ENCODE assay signal across 25 cellular contexts in genomic region chr3:183819831-183820230, GRCh38. TPM values are rescaled to one million over a fixed set of nuclear protein-coding genes. Genes with fewer than 3 reads are reported as not detected.
DNase-seq lines count a peak whose midpoint lies in the region; ATAC-seq, FAIRE-seq and TF ChIP-seq lines count a peak whose summit lies in the region.
"Had no signal": no experiment of that assay in that cellular context is flagged by ENCODE, and none has a peak within 500 bp of the region (broad histone marks: within the 10 kb centered on the region; RNA-seq: fewer than 3 reads in every experiment).

No MANE protein-coding gene starts in this region.

- peak; percentile 20 for DNase-seq in activated T-cell treated with anti-CD3 and anti-CD28 coated beads, Interleukin-2, amount 50 U/mL, for 24 hours
- DNase-seq in activated T-cell treated with anti-CD3 and anti-CD28 coated beads, Interleukin-2, amount 50 U/mL, for 72 hours = no peak
- DNase-seq in substantia nigra (lab: John Stamatoyannopoulos, UW) (peak in 2 of 49 donors; percentile 19 to 49), smooth muscle cell (lab: John Stamatoyannopoulos, UW; ENCODE audit: unreplicated experiment) (no peak), NCI-H187 (lab: John Stamatoyannopoulos, UW) (no peak), HepG2 (ENCODE audit: low spot score) (no peak)
- DNase-seq: Calu3; CD8-positive, alpha-beta memory T cell; DMS53; EL; Karpas-422; MV-4-11; NCI-H1694; NCI-H2081 treated with DMSO at 0.1 percent for 48 hours; NCI-H446; NCI-H526; OCI-M1 had no signal

- H3K4me3 ChIP-seq in smooth muscle cell = no peak overlapping the region
- H3K4me3 ChIP-seq in HepG2 (replicated peaks in 1 of 3; ENCODE audit: insufficient read depth in 1 of 3, low read depth in 2 of 3, low read length in 3 of 3) = no peak overlapping the region
- H3K4me3 ChIP-seq: HAP-1 had no signal

- POLR2A ChIA-PET in HepG2 (lab: Yijun Ruan, JAX) = no interaction called here

- H2AFZ ChIP-seq in smooth muscle cell (ENCODE audit: low read depth) = no peak overlapping the region
- no peak overlapping the region for H2AFZ ChIP-seq in HepG2 (ENCODE audit: low read length)

- TF ChIP-seq EP300 in HepG2 (IDR thresholded peaks at IDR 0.05; ENCODE audit: low read depth in 2 of 2, low read length in 2 of 2) = no peak
- TF ChIP-seq EP300 in HepG2 (CRISPR knock-in tag; IDR thresholded peaks at IDR 0.05; ENCODE audit: borderline replicate concordance) = no peak

- no peak for ATAC-seq in activated T-cell treated with anti-CD3 and anti-CD28 coated beads, Interleukin-2, amount 50 U/mL, for 72 hours (replicated peaks in 1 of 2)
- ATAC-seq in esophagus mucosa (peak; percentile 32), HepG2 (no peak)
- ATAC-seq: Right ventricle myocardium inferior had no signal

- TF ChIP-seq RAD21 in HepG2 (CRISPR knock-in tag; IDR thresholded peaks at IDR 0.05) = no peak

- no peaks in the 10 kb centered on the region for H3K79me2 ChIP-seq in smooth muscle cell (ENCODE audit: low read depth)
- no peaks in the 10 kb centered on the region for H3K79me2 ChIP-seq in HepG2 (ENCODE audit: insufficient read depth, low read length)

- no peaks in the 10 kb centered on the region for H3F3A ChIP-seq in smooth muscle cell (ENCODE audit: low read depth)

- H3K27ac Mint-ChIP-seq in activated T-cell treated with anti-CD3 and anti-CD28 coated beads, Interleukin-2, amount 50 U/mL, for 24 hours = no peak overlapping the region
- no peak overlapping the region for H3K27ac Mint-ChIP-seq in activated T-cell treated with anti-CD3 and anti-CD28 coated beads, Interleukin-2, amount 50 U/mL, for 72 hours
- H3K27ac Mint-ChIP-seq: CD8-positive, alpha-beta memory T cell had no signal

- in situ Hi-C loops in HepG2 (cut with HindIII; ENCODE audit: extremely low pct_ligation_motif_present, low pct_unique_long_range_greater_than_20kb) = no loop called here

- H3K27me3 Mint-ChIP-seq in activated T-cell treated with anti-CD3 and anti-CD28 coated beads, Interleukin-2, amount 50 U/mL, for 24 hours = no peaks in the 10 kb centered on the region
- H3K27me3 Mint-ChIP-seq in activated T-cell treated with anti-CD3 and anti-CD28 coated beads, Interleukin-2, amount 50 U/mL, for 72 hours (ENCODE audit: low read depth) = peaks cover 7% of the 10 kb centered on the region
- H3K27me3 Mint-ChIP-seq: CD8-positive, alpha-beta memory T cell had no signal

- no peak overlapping the region for H3K4me3 Mint-ChIP-seq in activated T-cell treated with anti-CD3 and anti-CD28 coated beads, Interleukin-2, amount 50 U/mL, for 24 hours
- H3K4me3 Mint-ChIP-seq in activated T-cell treated with anti-CD3 and anti-CD28 coated beads, Interleukin-2, amount 50 U/mL, for 72 hours = no peak overlapping the region
- H3K4me3 Mint-ChIP-seq: CD8-positive, alpha-beta memory T cell; IgD-negative memory B cell had no signal

- H3K27me3 ChIP-seq in smooth muscle cell (ENCODE audit: low read depth) (no peaks in the 10 kb centered on the region), HepG2 (ENCODE audit: control insufficient read depth in 1 of 2, insufficient read depth in 2 of 2, low read length in 2 of 2) (no peaks in the 10 kb centered on the region)

- H3K9ac ChIP-seq in smooth muscle cell (ENCODE audit: low read depth) (no peak overlapping the region), HepG2 (ENCODE audit: insufficient read depth, low read depth, low read length) (no peak overlapping the region)

- peaks cover 36% of the 10 kb centered on the region for H3K36me3 Mint-ChIP-seq in activated T-cell treated with anti-CD3 and anti-CD28 coated beads, Interleukin-2, amount 50 U/mL, for 24 hours (ENCODE audit: low read depth)
- peaks cover 0 to 1% of the 10 kb centered on the region in 2 donors for H3K36me3 Mint-ChIP-seq in activated T-cell treated with anti-CD3 and anti-CD28 coated beads, Interleukin-2, amount 50 U/mL, for 72 hours (ENCODE audit: insufficient read depth in 2 of 2)

- no TSS peak for BruUV-seq in HepG2 (replicated peaks; lab: Mats Ljungman, UMichigan)

- no peaks in the 10 kb centered on the region for H3K9me3 ChIP-seq in smooth muscle cell (replicated peaks; ENCODE audit: low read depth)
- no peaks in the 10 kb centered on the region for H3K9me3 ChIP-seq in HepG2 (ENCODE audit: low read length)
- H3K9me3 ChIP-seq: HAP-1 had no signal

- H3K4me1 ChIP-seq in smooth muscle cell (ENCODE audit: low read depth) (peaks cover 7% of the 10 kb centered on the region), HepG2 (ENCODE audit: insufficient read depth, low read length) (no peaks in the 10 kb centered on the region)

- no peaks in the 10 kb centered on the region for H3K9me3 Mint-ChIP-seq in activated T-cell treated with anti-CD3 and anti-CD28 coated beads, Interleukin-2, amount 50 U/mL, for 24 hours
- H3K9me3 Mint-ChIP-seq in activated T-cell treated with anti-CD3 and anti-CD28 coated beads, Interleukin-2, amount 50 U/mL, for 72 hours = no peaks in the 10 kb centered on the region
- H3K9me3 Mint-ChIP-seq: CD8-positive, alpha-beta memory T cell; IgD-negative memory B cell had no signal

- H3K27ac ChIP-seq in angular gyrus (ENCODE audit: low read depth, low read length) = peak overlapping the region; percentile 99
- peak overlapping the region; percentile 100 for H3K27ac ChIP-seq in substantia nigra (ENCODE audit: low read depth, low read length, poor library complexity, severe bottlenecking)
- H3K27ac ChIP-seq in smooth muscle cell (ENCODE audit: low read depth) = no peak overlapping the region
- H3K27ac ChIP-seq in HepG2 (ENCODE audit: extremely low read length, insufficient read depth, low read length) = no peak overlapping the region
- H3K27ac ChIP-seq: C4-2B had no signal

- no peak for FAIRE-seq in HepG2 (lab: Jason Lieb, UNC)
- FAIRE-seq: A204.1, HTR-8/SVneo had no signal

- H3K4me2 ChIP-seq in smooth muscle cell (no peak overlapping the region), HepG2 (ENCODE audit: low read depth, low read length) (no peak overlapping the region)

- WGBS in smooth muscle cell (ENCODE audit: low lambda C conversion rate) = 76% methylated on average over 6 of the region's 6 CpGs
- 89% methylated on average over 5 of the region's 6 CpGs for WGBS in HepG2 (ENCODE audit: low lambda C conversion rate)

- TF ChIP-seq POLR2A in HepG2 (IDR thresholded peaks at IDR 0.05; ENCODE audit: insufficient read depth in 1 of 2, low read depth in 2 of 2, low read length in 2 of 2) = no peak

- no peak for TF ChIP-seq CTCF in smooth muscle cell (IDR thresholded peaks at IDR 0.05; ENCODE audit: borderline replicate concordance, insufficient read depth, poor library complexity, severe bottlenecking)
- no peak for TF ChIP-seq CTCF in HepG2 (CRISPR knock-in tag; IDR thresholded peaks at IDR 0.05)

- H4K20me1 ChIP-seq in smooth muscle cell (ENCODE audit: low read depth) = no peaks in the 10 kb centered on the region
- H4K20me1 ChIP-seq in HepG2 (ENCODE audit: insufficient read depth, low read length) = no peaks in the 10 kb centered on the region

- intact Hi-C loops in HepG2 (cut with micrococcal nuclease; ENCODE audit: unreplicated experiment) = no loop called here

- CTCF ChIA-PET in HepG2 (lab: Yijun Ruan, JAX; ENCODE audit: low intra/inter-chr PET ratio, low total read pairs) = no interaction called here

- peaks cover 23% of the 10 kb centered on the region for H3K4me1 Mint-ChIP-seq in activated T-cell treated with anti-CD3 and anti-CD28 coated beads, Interleukin-2, amount 50 U/mL, for 24 hours (ENCODE audit: low read depth)
- peaks cover 21% of the 10 kb centered on the region for H3K4me1 Mint-ChIP-seq in activated T-cell treated with anti-CD3 and anti-CD28 coated beads, Interleukin-2, amount 50 U/mL, for 72 hours (ENCODE audit: low read depth)

- H3K36me3 ChIP-seq in smooth muscle cell (ENCODE audit: low read depth) (no peaks in the 10 kb centered on the region), HepG2 (replicated peaks in 1 of 2; ENCODE audit: control insufficient read depth in 1 of 2, insufficient read depth in 2 of 2, low read length in 2 of 2) (peaks cover 0 to 3% of the 10 kb centered on the region in 2 experiments; a peak in 3 of 5 replicates)

TF ChIP-seq in HepG2, 621 proteins besides CTCF, POLR2A, EP300 and RAD21 (continues in another document):
- TF ChIP-seq SMAD9 (CRISPR knock-in tag; IDR thresholded peaks at IDR 0.05) = no peak

RNA-seq across cellular contexts. Expression of gene MAP6D1, which starts 5.5 kb away (rescaled TPM):
- total RNA-seq in activated T-cell treated with anti-CD3 and anti-CD28 coated beads, Interleukin-2, amount 50 U/mL, for 72 hours = 1 to 10 TPM in 1 of 2 donors, under 1 TPM in 1; 1.00 to 1.4 TPM
- total RNA-seq in esophagus mucosa (2.0 TPM), smooth muscle cell (2.4 TPM in 1 of 2 replicates, not detected in the other), HepG2 (2016; rRNA removed; fragmentation: Illumina TruSeq; extraction: Trizol) (0.62 TPM in 1 of 2 replicates, not detected in the other)
- polyA plus RNA-seq in smooth muscle cell (3.8 and 5.4 TPM in 2 replicates), HepG2 (2011; rRNA removed) (0.12 and 0.34 TPM in 2 replicates)
- total RNA-seq in HepG2 (2016; cell fraction: cytosol; rRNA removed; fragmentation: Illumina TruSeq; extraction: Trizol; ENCODE audit: low read depth) = not detected in 2 replicates
- 0.09 and 0.52 TPM in 2 replicates for total RNA-seq in HepG2 (2016; cell fraction: insoluble cytoplasmic fraction; rRNA removed; fragmentation: Illumina TruSeq; extraction: Trizol)
- total RNA-seq in HepG2 (2016; cell fraction: membrane; rRNA removed; fragmentation: Illumina TruSeq; extraction: Trizol) = 0.25 and 0.55 TPM in 2 replicates
- total RNA-seq in HepG2 (2016; cell fraction: nucleus; rRNA removed; fragmentation: Illumina TruSeq; extraction: Trizol) = not detected in 2 replicates
- polyA plus RNA-seq in HepG2 (2011; cell fraction: cytosol; rRNA removed) = 0.14 and 0.36 TPM in 2 replicates
- polyA plus RNA-seq in HepG2 (2011; cell fraction: nucleus; rRNA removed) = 1.2 and 1.3 TPM in 2 replicates
- not detected in 2 replicates for polyA plus RNA-seq in HepG2 (2012)
- 0.17 and 0.31 TPM in 2 replicates for polyA plus RNA-seq in HepG2 (2016; cell fraction: cytosol; fragmentation: Illumina TruSeq; extraction: Trizol; ENCODE audit: low read depth)
- polyA plus RNA-seq in HepG2 (2016; cell fraction: insoluble cytoplasmic fraction; fragmentation: Illumina TruSeq; extraction: Trizol; ENCODE audit: low read depth) = 0.41 and 0.70 TPM in 2 replicates
- polyA plus RNA-seq in HepG2 (2016; cell fraction: membrane; fragmentation: Illumina TruSeq; extraction: Trizol; ENCODE audit: low read depth) = 0.14 TPM in 1 of 2 replicates, not detected in the other
- 2.8 and 3.0 TPM in 2 replicates for polyA plus RNA-seq in HepG2 (2016; cell fraction: nucleus; fragmentation: Illumina TruSeq; extraction: Trizol; ENCODE audit: insufficient read depth, low read depth)
- 0.35 TPM in 1 of 2 replicates, not detected in the other for polyA minus RNA-seq in HepG2 (2011; rRNA and poly(A)+ RNA removed; ENCODE audit: low replicate concordance)
- polyA minus RNA-seq in HepG2 (2011; cell fraction: cytosol; rRNA and poly(A)+ RNA removed) = not detected in 2 replicates
- polyA minus RNA-seq in HepG2 (2011; cell fraction: nucleus; rRNA and poly(A)+ RNA removed) = 2.7 TPM in 1 of 2 replicates, not detected in the other
- polyA plus RNA-seq: IgD-negative memory B cell had no signal

Comparison
In these comparisons a context has a peak if more than half of its experiments do, and no peak if none do; other contexts are left out.
1. H3K27ac ChIP-seq: peak in angular gyrus (single experiment) and substantia nigra (single experiment); none in smooth muscle cell (single experiment) and HepG2 (single experiment).